In genomic region chr7:92057375-92057774, GRCh38 we compare ENCODE assay signal across 8 cellular contexts.
DNase-seq lines count a peak whose midpoint lies in the region; ATAC-seq and TF ChIP-seq lines count a peak whose summit lies in the region.
"Had no signal": no experiment of that assay in that cellular context is flagged by ENCODE, and none has a peak within 500 bp of the region (broad histone marks: within the 10 kb centered on the region; RNA-seq: fewer than 3 reads in every experiment).

No MANE protein-coding gene starts in this region.

- H2BK120ac ChIP-seq in H9 (ENCODE audit: low read depth, low read length, poor library complexity, severe bottlenecking): no peak overlapping the region

- no peak overlapping the region for H3K4ac ChIP-seq in H9 (ENCODE audit: low read depth, low read length)

- WGBS in H9 (ENCODE audit: extremely low coverage, insufficient read length, low lambda C conversion rate): no CpG with 5 or more reads among the region's 2 CpGs

- H3K4me3 ChIP-seq in PC-3 (ENCODE audit: low read length) (no peak overlapping the region), left ventricle myocardium inferior (peak overlapping the region; percentile 30)

- H3K27me3 ChIP-seq in PC-3 (ENCODE audit: low read length) (no peaks in the 10 kb centered on the region), left ventricle myocardium inferior (ENCODE audit: low read depth) (no peaks in the 10 kb centered on the region), H9 (ENCODE audit: insufficient read depth, low read length) (no peaks in the 10 kb centered on the region)

- H3K79me2 ChIP-seq in PC-3 (ENCODE audit: low read length): no peaks in the 10 kb centered on the region
- H3K79me2 ChIP-seq in H9 (ENCODE audit: insufficient read depth, low read length): no peaks in the 10 kb centered on the region

- no TSS peak for BruUV-seq in PC-3 (replicated peaks; lab: Mats Ljungman, UMichigan)

- no peak overlapping the region for H2BK20ac ChIP-seq in H9 (ENCODE audit: low read depth, low read length, poor library complexity, severe bottlenecking)

- H3K27ac Mint-ChIP-seq in H9: no peak overlapping the region

- no peak overlapping the region for H4K8ac ChIP-seq in H9 (replicated peaks; ENCODE audit: insufficient read length, low read depth, low read length)

- no peak overlapping the region for H3K14ac ChIP-seq in H9 (ENCODE audit: insufficient read depth, low read length)

- no peak overlapping the region for H4K91ac ChIP-seq in H9 (ENCODE audit: insufficient read length, low read depth, low read length)

- H3K18ac ChIP-seq in H9 (ENCODE audit: insufficient read length, low read depth, low read length): no peak overlapping the region

- DNase-seq in PC-3 (peak; percentile 80), left ventricle myocardium inferior (no peak), renal cortical epithelial cell (ENCODE audit: low read depth) (peak; percentile 63), T-helper 9 cell (no peak), H9 (no peak)
- DNase-seq: cerebellar nuclear complex had no signal

- CTCF ChIA-PET in PC-3 (lab: Charles Lee): interaction anchor here (0.6 to 1.2 kb wide), 2 partner anchors 176 to 554 kb away, joined by 3 to 4 read pairs; no protein-coding TSS in a partner anchor

- TF ChIP-seq CTCF in PC-3 (conservative IDR thresholded peaks at IDR 0.05; ENCODE audit: low read depth, low read length) (no peak), left ventricle myocardium inferior (IDR thresholded peaks at IDR 0.05; ENCODE audit: borderline replicate concordance) (no peak), H9 (conservative IDR thresholded peaks at IDR 0.05) (no peak)

- H2BK5ac ChIP-seq in H9 (ENCODE audit: insufficient read length, low read length): no peak overlapping the region

- TF ChIP-seq EP300 in Ishikawa (IDR thresholded peaks at IDR 0.05; ENCODE audit: borderline replicate concordance): peak; percentile 56; the same call in 1 of the 2 replicates

- H2BK15ac ChIP-seq in H9 (ENCODE audit: low read depth, low read length): no peak overlapping the region

- ATAC-seq in PC-3 (peak; percentile 91), HG03439 (IDR thresholded peaks at IDR 0.05; ENCODE audit: unreplicated experiment) (no peak)

- H4K5ac ChIP-seq in H9 (ENCODE audit: insufficient read length, low read depth, low read length): no peak overlapping the region

- intact Hi-C loops in PC-3 (cut with micrococcal nuclease) (loop anchor here (2.0 kb wide), 1 partner anchor 117 kb away; the partner anchor contains the start of gene AKAP9), left ventricle myocardium inferior (cut with micrococcal nuclease) (no loop called here)

- no peaks in the 10 kb centered on the region for H3K9me2 ChIP-seq in PC-3 (replicated peaks; ENCODE audit: low read length)

- POLR2A ChIA-PET in PC-3 (lab: Charles Lee; ENCODE audit: unreplicated experiment): interaction anchor here (0.6 to 1.5 kb wide), 3 partner anchors 11 to 144 kb away, joined by 3 read pairs; no protein-coding TSS in a partner anchor

- H3K56ac ChIP-seq in H9 (ENCODE audit: insufficient read length, low read depth, low read length): no peak overlapping the region

- no peak overlapping the region for H2BK12ac ChIP-seq in H9 (ENCODE audit: insufficient read length, low read depth, low read length)

- H3K9me3 ChIP-seq in PC-3 (ENCODE audit: low read length): no peaks in the 10 kb centered on the region
- no peaks in the 10 kb centered on the region for H3K9me3 ChIP-seq in left ventricle myocardium inferior (replicated peaks)
- H3K9me3 ChIP-seq in H9 (ENCODE audit: control insufficient read depth, low read depth, low read length): no peaks in the 10 kb centered on the region

- H3K4me1 Mint-ChIP-seq in H9: peaks cover 8 to 9% of the 10 kb centered on the region in 2 experiments

- H3K23ac ChIP-seq in H9 (ENCODE audit: insufficient read length, low read depth, low read length): no peak overlapping the region

- H3F3A ChIP-seq in PC-3 (ENCODE audit: low read length, unreplicated experiment): peaks cover 5% of the 10 kb centered on the region

- H3K4me1 ChIP-seq in PC-3 (ENCODE audit: insufficient read depth, low read length) (peaks cover 22% of the 10 kb centered on the region), left ventricle myocardium inferior (peaks cover 69% of the 10 kb centered on the region), H9 (ENCODE audit: insufficient read depth, low read length) (no peaks in the 10 kb centered on the region)

- TF ChIP-seq RAD21 in Ishikawa (IDR thresholded peaks at IDR 0.05; ENCODE audit: low read depth): no peak

- H4K20me1 ChIP-seq in PC-3 (ENCODE audit: low read length): no peaks in the 10 kb centered on the region
- H4K20me1 ChIP-seq in H9 (ENCODE audit: control insufficient read depth, insufficient read depth, insufficient read length): no peaks in the 10 kb centered on the region

- no peaks in the 10 kb centered on the region for H3K27me3 Mint-ChIP-seq in H9 (ENCODE audit: low read depth)

- H2AFZ ChIP-seq in PC-3 (ENCODE audit: low read length) (no peak overlapping the region), H9 (ENCODE audit: low read length) (no peak overlapping the region)

- no peaks in the 10 kb centered on the region for H3K9me3 Mint-ChIP-seq in H9

- peak overlapping the region; percentile 38 for H3K4me2 ChIP-seq in PC-3 (ENCODE audit: low read length)
- H3K4me2 ChIP-seq in H9 (ENCODE audit: insufficient read depth, insufficient read length, low read length): no peak overlapping the region

- H3T11ph ChIP-seq in H9 (ENCODE audit: low read length): no peak overlapping the region

- H3K79me1 ChIP-seq in H9 (ENCODE audit: insufficient read depth, low read depth, low read length, poor library complexity, severe bottlenecking): no peaks in the 10 kb centered on the region

- no peak overlapping the region for H3K4me3 Mint-ChIP-seq in H9

- no peak overlapping the region for H2AK5ac ChIP-seq in H9 (ENCODE audit: insufficient read length, low read length)

- no peak overlapping the region for H3K9ac ChIP-seq in PC-3 (ENCODE audit: low read length)
- no peak overlapping the region for H3K9ac ChIP-seq in H9 (ENCODE audit: extremely low read depth, insufficient read length, low read length)

- no peaks in the 10 kb centered on the region; the same call in 1 of the 2 replicates for H3K36me3 ChIP-seq in PC-3 (ENCODE audit: low read depth, low read length)
- peaks cover 15% of the 10 kb centered on the region for H3K36me3 ChIP-seq in left ventricle myocardium inferior

- H3K27ac ChIP-seq in PC-3 (ENCODE audit: low read length) (peak overlapping the region; percentile 17; the same call in 1 of the 2 replicates), left ventricle myocardium inferior (replicated peaks) (peak overlapping the region; percentile 64), H9 (ENCODE audit: insufficient read length, low read depth, low read length) (no peak overlapping the region)

- no peaks in the 10 kb centered on the region for H3K36me3 Mint-ChIP-seq in H9 (ENCODE audit: insufficient read depth in 1 of 3, low read depth in 3 of 3)

- H3K23me2 ChIP-seq in H9 (ENCODE audit: insufficient read length, low read depth, low read length, poor library complexity, severe bottlenecking): no peaks in the 10 kb centered on the region

TF ChIP-seq in Ishikawa, 13 proteins besides CTCF, POLR2A, EP300 and RAD21:
- TF ChIP-seq MAX (IDR thresholded peaks at IDR 0.05): peak; percentile 45; the same call in 1 of the 2 replicates
- TF ChIP-seq FOXM1 (IDR thresholded peaks at IDR 0.05; ENCODE audit: borderline replicate concordance, low read depth): peak; percentile 23; the same call in 1 of the 2 replicates
- TF ChIP-seq TCF12 (IDR thresholded peaks at IDR 0.05; ENCODE audit: low read depth): peak; percentile 73
- peak; percentile 72 for TF ChIP-seq NFIC (IDR thresholded peaks at IDR 0.05)
- peak; percentile 97 for TF ChIP-seq TEAD4 (IDR thresholded peaks at IDR 0.05)
- TF ChIP-seq REST (IDR thresholded peaks at IDR 0.05; ENCODE audit: low read depth): no peak

Comparison
In these comparisons a context has a peak if more than half of its experiments do, and no peak if none do; other contexts are left out.
1. DNase-seq: peak in PC-3 (single experiment) and renal cortical epithelial cell (single experiment); none in left ventricle myocardium inferior (single experiment), T-helper 9 cell (single experiment) and H9 (single experiment).